7 cellular contexts compared by ENCODE assay signal in the genomic region with DNA sequence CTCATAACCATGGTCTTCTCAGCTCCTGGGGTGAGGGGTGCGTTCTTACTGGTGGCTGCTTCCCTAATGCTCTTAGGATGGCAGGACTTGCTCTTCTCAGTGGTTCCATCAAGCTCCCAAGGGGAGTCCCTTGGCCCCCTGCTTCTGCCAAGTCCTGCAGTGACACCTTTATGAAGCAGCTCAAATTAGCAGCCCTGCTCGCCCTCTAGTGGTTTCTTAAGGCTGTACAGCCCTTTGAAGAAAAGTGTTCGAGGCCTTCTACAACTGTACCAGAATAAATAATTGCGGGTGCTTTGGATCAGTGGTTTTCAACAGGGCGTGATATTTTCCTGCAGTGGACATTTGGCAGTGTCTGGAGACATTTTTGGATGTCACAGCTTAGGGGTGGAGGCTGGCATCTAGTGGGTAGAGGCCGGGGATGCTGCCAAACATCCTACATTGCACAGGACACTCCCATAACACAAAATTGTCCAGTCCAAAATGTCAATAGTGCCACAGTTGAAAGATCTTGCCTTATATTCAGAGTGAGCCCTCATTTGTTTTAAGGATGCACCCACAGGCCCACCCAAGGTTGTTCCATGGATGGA.
A peak's percentile ranks its signal among the peaks of the same experiment; 100 is the strongest.
DNase-seq lines count a peak whose midpoint lies in the region; ATAC-seq and TF ChIP-seq lines count a peak whose summit lies in the region.

No MANE protein-coding gene starts in this region.

- in situ Hi-C loops in G401 (cut with HindIII; ENCODE audit: low sequenced_read_pairs): no loop called here

- ATAC-seq in GM21447 (IDR thresholded peaks at IDR 0.05; ENCODE audit: unreplicated experiment): peak; percentile 67

- no peak for TF ChIP-seq POLR2A in erythroblast (IDR thresholded peaks at IDR 0.05; ENCODE audit: low read length)

- peak; percentile 27 for DNase-seq in G401 (ENCODE audit: low spot score)
- peak; percentile 28 for DNase-seq in NCI-H1048 (lab: John Stamatoyannopoulos, UW)
- peak; percentile 15 to 20 for DNase-seq in activated CD4-positive, alpha-beta T cell treated with anti-CD3 and anti-CD28 coated beads, Interleukin-2, amount 50 U/mL, for 48 hours
- peak; percentile 30 to 58 for DNase-seq in erythroblast (lab: John Stamatoyannopoulos, UW)
- peak; percentile 25 for DNase-seq in renal cortical epithelial cell (ENCODE audit: low read depth)
- no peak for DNase-seq in NCI-H2107 treated with DMSO at 0.1 percent for 48 hours (lab: John Stamatoyannopoulos, UW; ENCODE audit: unreplicated experiment)
